7 cellular contexts compared by ENCODE assay signal in genomic region chr5:169158764-169159163, GRCh38.
"Had no signal": no experiment of that assay in that cellular context is flagged by ENCODE, and none has a peak within 500 bp of the region (broad histone marks: within the 10 kb centered on the region; RNA-seq: fewer than 3 reads in every experiment).

No MANE protein-coding gene starts in this region.

- ATAC-seq: GM12878 had no signal

- DNase-seq: GDM1, GF-D8 had no signal

- H3K4me3 ChIP-seq: GM12878 had no signal

- FAIRE-seq: G401.6, GM12878, GM12891, GM12892, GM19239 had no signal
